Comparison of ENCODE assay signal across 8 cellular contexts in the genomic region with DNA sequence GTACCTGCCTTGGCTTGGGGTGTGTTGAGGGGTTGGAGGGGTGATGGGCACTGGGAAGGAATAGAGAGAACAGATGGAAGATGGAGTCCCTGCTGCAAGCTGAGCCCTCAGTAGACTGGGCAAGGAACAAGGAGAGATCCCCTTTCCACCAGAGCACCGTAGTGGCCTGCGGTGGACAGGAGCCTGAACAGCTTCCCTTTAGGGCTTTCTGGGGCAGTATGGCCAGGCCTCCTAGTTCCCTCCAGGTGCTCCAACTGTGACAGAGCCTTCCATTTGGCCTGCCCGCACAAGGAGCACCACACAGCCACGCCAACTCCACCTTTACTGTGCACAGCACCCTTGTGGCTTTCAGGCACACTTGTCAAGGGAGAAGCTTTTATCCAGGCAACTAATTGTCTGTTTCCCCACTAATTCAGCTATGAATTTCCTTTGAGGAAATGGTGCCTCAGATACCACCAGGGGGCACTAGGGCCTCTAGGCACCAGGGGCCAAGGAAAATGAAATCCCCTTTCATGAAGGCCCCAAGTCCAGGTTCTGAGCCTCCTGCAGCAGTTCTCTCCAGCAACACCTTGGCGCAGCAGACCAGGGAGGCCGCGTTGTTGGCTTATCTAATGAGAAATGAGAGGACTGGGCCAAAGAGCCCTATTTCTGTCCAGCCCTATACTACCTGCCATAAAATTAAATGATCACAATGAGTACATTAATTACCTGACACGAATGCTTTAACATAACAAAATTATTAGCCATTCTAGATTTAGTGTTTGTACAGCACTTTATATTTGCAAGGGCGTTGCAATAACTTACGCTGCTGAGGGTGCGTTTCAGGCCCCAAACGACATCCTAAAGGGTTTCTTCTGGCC. TPM values are rescaled to one million over a fixed set of nuclear protein-coding genes. Genes with fewer than 3 reads are reported as not detected.
DNase-seq lines count a peak whose midpoint lies in the region; ATAC-seq and TF ChIP-seq lines count a peak whose summit lies in the region.

No MANE protein-coding gene starts in this region.

- H3K4me3 ChIP-seq in A673 (ENCODE audit: low read depth, low read length, poor library complexity, severe bottlenecking): no peak overlapping the region
- H3K4me3 ChIP-seq in epithelial cell of esophagus (ENCODE audit: low read length): no peak overlapping the region
- no peak overlapping the region for H3K4me3 ChIP-seq in naive thymus-derived CD4-positive, alpha-beta T cell (ENCODE audit: low read length)
- no peak overlapping the region for H3K4me3 ChIP-seq in tibial artery

- DNase-seq in A673 (ENCODE audit: low spot score): peak; percentile 71
- DNase-seq in NCI-H345 (lab: John Stamatoyannopoulos, UW): peak; percentile 24
- DNase-seq in activated CD4-positive, alpha-beta T cell treated with anti-CD3 and anti-CD28 coated beads, Interleukin-2, amount 50 U/mL, for 4 hours: peak; percentile 21 to 32
- DNase-seq in epithelial cell of esophagus (ENCODE audit: low read depth): peak; percentile 62
- DNase-seq in naive thymus-derived CD4-positive, alpha-beta T cell: peak in 8 of 9 donors; percentile 3 to 43 (median 29)
- DNase-seq in tibial artery: peak in 1 of 2 donors; percentile 30

- no peak overlapping the region for H3K4me3 Mint-ChIP-seq in naive thymus-derived CD4-positive, alpha-beta T cell

- no peaks in the 10 kb centered on the region for H3K4me1 ChIP-seq in A673 (ENCODE audit: insufficient read depth, low read length, poor library complexity, severe bottlenecking)
- H3K4me1 ChIP-seq in naive thymus-derived CD4-positive, alpha-beta T cell (ENCODE audit: control insufficient read depth in 2 of 2, insufficient read depth in 2 of 2, low read length in 2 of 2): no peaks in the 10 kb centered on the region
- no peaks in the 10 kb centered on the region for H3K4me1 ChIP-seq in tibial artery

- H3K27me3 ChIP-seq in A673 (replicated peaks; ENCODE audit: insufficient read depth, low read depth, low read length, poor library complexity): peaks cover 7% of the 10 kb centered on the region
- no peaks in the 10 kb centered on the region for H3K27me3 ChIP-seq in naive thymus-derived CD4-positive, alpha-beta T cell (ENCODE audit: control insufficient read depth in 2 of 2, insufficient read depth in 2 of 2, low read length in 2 of 2)
- H3K27me3 ChIP-seq in tibial artery: no peaks in the 10 kb centered on the region

- H3K4me1 Mint-ChIP-seq in naive thymus-derived CD4-positive, alpha-beta T cell: peaks cover 0 to 2% (median 0%) of the 10 kb centered on the region in 7 donors

- BruUV-seq in A673 (replicated peaks; lab: Mats Ljungman, UMichigan): no TSS peak

- H3K27ac Mint-ChIP-seq in naive thymus-derived CD4-positive, alpha-beta T cell: no peak overlapping the region

- CTCF ChIA-PET in A673 (lab: Charles Lee): interaction anchor here (0.6 to 1.3 kb wide), 7 partner anchors 9 to 275 kb away, joined by 3 to 14 read pairs (median 6); no protein-coding TSS in a partner anchor
- CTCF ChIA-PET in naive thymus-derived CD4-positive, alpha-beta T cell (lab: Charles Lee): interaction anchor here (0.8 to 2.5 kb wide), 4 partner anchors 13 to 274 kb away, joined by 3 to 14 read pairs (median 6); no protein-coding TSS in a partner anchor

- no peaks in the 10 kb centered on the region for H3K36me3 ChIP-seq in A673 (ENCODE audit: insufficient read depth, low read length, poor library complexity, severe bottlenecking)
- H3K36me3 ChIP-seq in naive thymus-derived CD4-positive, alpha-beta T cell (ENCODE audit: control insufficient read depth in 2 of 3, insufficient read depth in 3 of 3, low read length in 3 of 3): no peaks in the 10 kb centered on the region
- no peaks in the 10 kb centered on the region for H3K36me3 ChIP-seq in tibial artery

- peak; percentile 66 for ATAC-seq in naive thymus-derived CD4-positive, alpha-beta T cell
- ATAC-seq in GM19455 (IDR thresholded peaks at IDR 0.05; ENCODE audit: unreplicated experiment): no peak

- H3K9me3 ChIP-seq in A673 (ENCODE audit: low read depth, low read length, poor library complexity, severe bottlenecking) (no peaks in the 10 kb centered on the region), tibial artery (no peaks in the 10 kb centered on the region)
- no peaks in the 10 kb centered on the region for H3K9me3 ChIP-seq in naive thymus-derived CD4-positive, alpha-beta T cell (ENCODE audit: control insufficient read depth in 2 of 3, low read length in 3 of 3)

- intact Hi-C loops in A673 (cut with micrococcal nuclease; ENCODE audit: unreplicated experiment) (loop anchor here (1.0 kb wide), 2 partner anchors 217 to 275 kb away; no protein-coding TSS in a partner anchor), tibial artery (cut with DNase I; ENCODE audit: low total_unique reads) (loop anchor here (5.0 kb wide), 1 partner anchor 219 kb away; no protein-coding TSS in a partner anchor)
- intact Hi-C loops in naive thymus-derived CD4-positive, alpha-beta T cell (cut with micrococcal nuclease): loop anchor here in 1 of 2 donors (1.0 kb wide), 1 partner anchor 217 kb away; no protein-coding TSS in a partner anchor

- no peaks in the 10 kb centered on the region for H3K9me3 Mint-ChIP-seq in naive thymus-derived CD4-positive, alpha-beta T cell

- no peaks in the 10 kb centered on the region for H3K36me3 Mint-ChIP-seq in naive thymus-derived CD4-positive, alpha-beta T cell

- TF ChIP-seq CTCF in A673 (conservative IDR thresholded peaks at IDR 0.05; ENCODE audit: low read depth, low read length) (peak; percentile 78), GM12873 (IDR thresholded peaks at IDR 0.05; ENCODE audit: insufficient read depth, low read depth, low read length, missing control alignments) (peak; percentile 76), epithelial cell of esophagus (IDR thresholded peaks at IDR 0.05; ENCODE audit: insufficient read depth, low read depth, low read length, missing control alignments) (peak; percentile 73), tibial artery (IDR thresholded peaks at IDR 0.05) (peak; percentile 58 to 59)

- POLR2A ChIA-PET in A673 (lab: Charles Lee; ENCODE audit: low non-redundant PET): no interaction called here
- POLR2A ChIA-PET in naive thymus-derived CD4-positive, alpha-beta T cell (lab: Charles Lee): no interaction called here

- H3K27me3 Mint-ChIP-seq in naive thymus-derived CD4-positive, alpha-beta T cell: peaks cover 0 to 8% (median 0%) of the 10 kb centered on the region in 5 donors

- H3K27ac ChIP-seq in A673 (ENCODE audit: low read depth, low read length, poor library complexity, severe bottlenecking): no peak overlapping the region
- H3K27ac ChIP-seq in naive thymus-derived CD4-positive, alpha-beta T cell (ENCODE audit: low read depth, low read length): no peak overlapping the region
- H3K27ac ChIP-seq in tibial artery: no peak overlapping the region

RNA-seq across cellular contexts. Expression of a gene that starts 23.1 kb away (rescaled TPM):
- total RNA-seq in A673 (2021): 95.4 and 97.9 TPM in 2 replicates
- 10 to 100 TPM; 28.7 to 37.7 (median 36.2) TPM for total RNA-seq in naive thymus-derived CD4-positive, alpha-beta T cell
- 10 to 100 TPM; 33.6 to 40.4 TPM for polyA plus RNA-seq in naive thymus-derived CD4-positive, alpha-beta T cell

RNA-seq across cellular contexts. Expression of a gene that starts 26.9 kb away (rescaled TPM):
- 80.6 and 86.0 TPM in 2 replicates for total RNA-seq in A673 (2021)
- total RNA-seq in naive thymus-derived CD4-positive, alpha-beta T cell: 100 to 1,000 TPM in 2 of 5 experiments, 10 to 100 TPM in 3; 84.0 to 127 (median 95.9) TPM
- 100 to 1,000 TPM in 1 of 2 donors, 10 to 100 TPM in 1; 83.1 to 125 TPM for polyA plus RNA-seq in naive thymus-derived CD4-positive, alpha-beta T cell
